1 cellular context compared by ENCODE assay signal in the genomic region with DNA sequence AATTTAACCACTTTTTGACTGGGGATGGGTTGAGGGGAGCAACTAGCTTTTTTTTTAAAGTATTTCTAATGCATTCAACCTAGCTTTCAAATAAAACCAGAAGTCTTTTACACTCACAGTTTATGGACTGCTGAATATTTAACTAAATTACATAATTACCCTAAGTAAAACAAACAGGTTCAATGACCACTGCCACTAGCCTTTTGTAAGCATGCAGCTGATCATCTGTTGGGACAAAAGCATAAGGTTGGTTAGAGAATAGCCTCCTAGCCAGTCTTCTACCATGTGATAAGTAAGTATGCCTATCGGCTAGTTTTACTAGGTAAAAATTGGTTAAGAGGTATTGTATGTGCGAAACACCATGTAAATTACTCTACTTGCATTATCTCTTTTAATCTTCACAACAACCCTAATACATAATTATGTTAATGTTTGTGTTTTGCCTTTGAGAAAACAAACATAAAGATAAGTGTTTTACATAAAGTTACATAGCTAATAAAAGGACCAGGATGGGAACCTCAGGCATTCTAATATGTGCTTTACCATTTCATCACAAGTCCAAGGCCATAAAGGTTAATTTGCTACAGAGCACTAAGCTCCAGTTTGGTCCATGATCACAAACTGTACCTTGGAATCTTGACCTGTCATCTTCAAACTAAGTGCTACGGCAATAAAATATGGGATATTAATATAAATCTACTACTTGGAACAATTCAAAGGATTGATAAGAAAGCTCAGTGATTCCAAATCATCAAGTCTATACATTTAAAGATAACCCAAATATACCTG.
TF ChIP-seq lines count a peak whose summit lies in the region.

No MANE protein-coding gene starts in this region.

TF ChIP-seq in HepG2, 621 proteins besides CTCF, POLR2A, EP300 and RAD21 (continued from another document):
- TF ChIP-seq, protein P1, sequence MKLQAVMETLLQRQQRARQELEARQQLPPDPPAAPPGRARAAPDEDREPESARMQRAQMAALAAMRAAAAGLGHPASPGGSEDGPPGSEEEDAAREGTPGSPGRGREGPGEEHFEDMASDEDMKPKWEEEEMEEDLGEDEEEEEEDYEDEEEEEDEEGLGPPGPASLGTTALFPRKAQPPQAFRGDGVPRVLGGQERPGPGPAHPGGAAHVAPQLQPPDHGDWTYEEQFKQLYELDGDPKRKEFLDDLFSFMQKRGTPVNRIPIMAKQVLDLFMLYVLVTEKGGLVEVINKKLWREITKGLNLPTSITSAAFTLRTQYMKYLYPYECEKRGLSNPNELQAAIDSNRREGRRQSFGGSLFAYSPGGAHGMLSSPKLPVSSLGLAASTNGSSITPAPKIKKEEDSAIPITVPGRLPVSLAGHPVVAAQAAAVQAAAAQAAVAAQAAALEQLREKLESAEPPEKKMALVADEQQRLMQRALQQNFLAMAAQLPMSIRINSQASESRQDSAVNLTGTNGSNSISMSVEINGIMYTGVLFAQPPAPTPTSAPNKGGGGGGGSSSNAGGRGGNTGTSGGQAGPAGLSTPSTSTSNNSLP (IDR thresholded peaks at IDR 0.05; ENCODE audit: low read depth, low read length) = no peak
- TF ChIP-seq ZNF234 (CRISPR knock-in tag; conservative IDR thresholded peaks at IDR 0.05) = no peak
- TF ChIP-seq, protein P2, sequence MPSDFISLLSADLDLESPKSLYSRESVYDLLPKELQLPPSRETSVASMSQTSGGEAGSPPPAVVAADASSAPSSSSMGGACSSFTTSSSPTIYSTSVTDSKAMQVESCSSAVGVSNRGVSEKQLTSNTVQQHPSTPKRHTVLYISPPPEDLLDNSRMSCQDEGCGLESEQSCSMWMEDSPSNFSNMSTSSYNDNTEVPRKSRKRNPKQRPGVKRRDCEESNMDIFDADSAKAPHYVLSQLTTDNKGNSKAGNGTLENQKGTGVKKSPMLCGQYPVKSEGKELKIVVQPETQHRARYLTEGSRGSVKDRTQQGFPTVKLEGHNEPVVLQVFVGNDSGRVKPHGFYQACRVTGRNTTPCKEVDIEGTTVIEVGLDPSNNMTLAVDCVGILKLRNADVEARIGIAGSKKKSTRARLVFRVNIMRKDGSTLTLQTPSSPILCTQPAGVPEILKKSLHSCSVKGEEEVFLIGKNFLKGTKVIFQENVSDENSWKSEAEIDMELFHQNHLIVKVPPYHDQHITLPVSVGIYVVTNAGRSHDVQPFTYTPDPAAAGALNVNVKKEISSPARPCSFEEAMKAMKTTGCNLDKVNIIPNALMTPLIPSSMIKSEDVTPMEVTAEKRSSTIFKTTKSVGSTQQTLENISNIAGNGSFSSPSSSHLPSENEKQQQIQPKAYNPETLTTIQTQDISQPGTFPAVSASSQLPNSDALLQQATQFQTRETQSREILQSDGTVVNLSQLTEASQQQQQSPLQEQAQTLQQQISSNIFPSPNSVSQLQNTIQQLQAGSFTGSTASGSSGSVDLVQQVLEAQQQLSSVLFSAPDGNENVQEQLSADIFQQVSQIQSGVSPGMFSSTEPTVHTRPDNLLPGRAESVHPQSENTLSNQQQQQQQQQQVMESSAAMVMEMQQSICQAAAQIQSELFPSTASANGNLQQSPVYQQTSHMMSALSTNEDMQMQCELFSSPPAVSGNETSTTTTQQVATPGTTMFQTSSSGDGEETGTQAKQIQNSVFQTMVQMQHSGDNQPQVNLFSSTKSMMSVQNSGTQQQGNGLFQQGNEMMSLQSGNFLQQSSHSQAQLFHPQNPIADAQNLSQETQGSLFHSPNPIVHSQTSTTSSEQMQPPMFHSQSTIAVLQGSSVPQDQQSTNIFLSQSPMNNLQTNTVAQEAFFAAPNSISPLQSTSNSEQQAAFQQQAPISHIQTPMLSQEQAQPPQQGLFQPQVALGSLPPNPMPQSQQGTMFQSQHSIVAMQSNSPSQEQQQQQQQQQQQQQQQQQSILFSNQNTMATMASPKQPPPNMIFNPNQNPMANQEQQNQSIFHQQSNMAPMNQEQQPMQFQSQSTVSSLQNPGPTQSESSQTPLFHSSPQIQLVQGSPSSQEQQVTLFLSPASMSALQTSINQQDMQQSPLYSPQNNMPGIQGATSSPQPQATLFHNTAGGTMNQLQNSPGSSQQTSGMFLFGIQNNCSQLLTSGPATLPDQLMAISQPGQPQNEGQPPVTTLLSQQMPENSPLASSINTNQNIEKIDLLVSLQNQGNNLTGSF (CRISPR knock-in tag; IDR thresholded peaks at IDR 0.05) = no peak
- no peak for TF ChIP-seq PHF8 (CRISPR knock-in tag; IDR thresholded peaks at IDR 0.05)
- no peak for TF ChIP-seq SP5 (CRISPR knock-in tag; IDR thresholded peaks at IDR 0.05; ENCODE audit: borderline replicate concordance, low read depth)
- no peak for TF ChIP-seq ZKSCAN8 (CRISPR knock-in tag; IDR thresholded peaks at IDR 0.05; ENCODE audit: borderline replicate concordance)
- no peak for TF ChIP-seq ARNT2 (CRISPR knock-in tag; IDR thresholded peaks at IDR 0.05; ENCODE audit: low read depth)
- TF ChIP-seq, protein P3, sequence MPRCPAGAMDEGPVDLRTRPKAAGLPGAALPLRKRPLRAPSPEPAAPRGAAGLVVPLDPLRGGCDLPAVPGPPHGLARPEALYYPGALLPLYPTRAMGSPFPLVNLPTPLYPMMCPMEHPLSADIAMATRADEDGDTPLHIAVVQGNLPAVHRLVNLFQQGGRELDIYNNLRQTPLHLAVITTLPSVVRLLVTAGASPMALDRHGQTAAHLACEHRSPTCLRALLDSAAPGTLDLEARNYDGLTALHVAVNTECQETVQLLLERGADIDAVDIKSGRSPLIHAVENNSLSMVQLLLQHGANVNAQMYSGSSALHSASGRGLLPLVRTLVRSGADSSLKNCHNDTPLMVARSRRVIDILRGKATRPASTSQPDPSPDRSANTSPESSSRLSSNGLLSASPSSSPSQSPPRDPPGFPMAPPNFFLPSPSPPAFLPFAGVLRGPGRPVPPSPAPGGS (CRISPR knock-in tag; IDR thresholded peaks at IDR 0.05) = no peak
